9 cellular contexts compared by ENCODE assay signal in genomic region chr3:66469220-66469640, GRCh38. TPM values are rescaled to one million over a fixed set of nuclear protein-coding genes. Genes with fewer than 3 reads are reported as not detected.
DNase-seq lines count a peak whose midpoint lies in the region; ATAC-seq and TF ChIP-seq lines count a peak whose summit lies in the region.
"Had no signal": no experiment of that assay in that cellular context is flagged by ENCODE, and none has a peak within 500 bp of the region (broad histone marks: within the 10 kb centered on the region; RNA-seq: fewer than 3 reads in every experiment).

No MANE protein-coding gene starts in this region.

- no peaks in the 10 kb centered on the region for H4K20me1 ChIP-seq in OCI-LY3 (ENCODE audit: insufficient read depth, low read length)

- peaks cover 10% of the 10 kb centered on the region for H3K9me3 ChIP-seq in OCI-LY3 (ENCODE audit: insufficient read depth, low read length)

- intact Hi-C loops in MCF 10A (cut with micrococcal nuclease), result no loop called here

- peak overlapping the region; percentile 69 for H3K9ac ChIP-seq in OCI-LY3 (ENCODE audit: low read length)

- TF ChIP-seq CTCF in OCI-LY3 (IDR thresholded peaks at IDR 0.05; ENCODE audit: low read depth, low read length), result no peak
- TF ChIP-seq CTCF in MCF 10A (IDR thresholded peaks at IDR 0.05; ENCODE audit: unreplicated experiment), result no peak

- H3K27ac Mint-ChIP-seq in activated T-cell treated with anti-CD3 and anti-CD28 coated beads, Interleukin-2, amount 50 U/mL, for 72 hours, result peak overlapping the region; percentile 95
- peak overlapping the region; percentile 89 for H3K27ac Mint-ChIP-seq in stimulated activated naive CD8-positive, alpha-beta T cell treated with anti-CD3 and anti-CD28 coated beads, Interleukin-15, Interleukin-2, amounts not matched to agents 100 ng/mL and 50 ng/mL, for 24 hours
- no peak overlapping the region for H3K27ac Mint-ChIP-seq in MCF 10A (ENCODE audit: low read depth, unreplicated experiment)

- peaks cover 71% of the 10 kb centered on the region for H3K4me1 ChIP-seq in OCI-LY3 (ENCODE audit: low read length)

- H3K27me3 ChIP-seq in OCI-LY3 (ENCODE audit: low read depth, low read length), result no peaks in the 10 kb centered on the region

- H3K4me1 Mint-ChIP-seq in activated T-cell treated with anti-CD3 and anti-CD28 coated beads, Interleukin-2, amount 50 U/mL, for 72 hours (ENCODE audit: low read depth), result peaks cover 37% of the 10 kb centered on the region
- peaks cover 37% of the 10 kb centered on the region for H3K4me1 Mint-ChIP-seq in stimulated activated naive CD8-positive, alpha-beta T cell treated with anti-CD3 and anti-CD28 coated beads, Interleukin-15, Interleukin-2, amounts not matched to agents 100 ng/mL and 50 ng/mL, for 24 hours (ENCODE audit: low read depth)
- peaks cover 8% of the 10 kb centered on the region for H3K4me1 Mint-ChIP-seq in MCF 10A (ENCODE audit: insufficient read depth, unreplicated experiment)

- peaks cover 0 to 4% of the 10 kb centered on the region in 2 donors for H3K36me3 Mint-ChIP-seq in activated T-cell treated with anti-CD3 and anti-CD28 coated beads, Interleukin-2, amount 50 U/mL, for 72 hours (ENCODE audit: insufficient read depth in 2 of 2)
- H3K36me3 Mint-ChIP-seq in stimulated activated naive CD8-positive, alpha-beta T cell treated with anti-CD3 and anti-CD28 coated beads, Interleukin-15, Interleukin-2, amounts not matched to agents 100 ng/mL and 50 ng/mL, for 24 hours (ENCODE audit: low read depth), result peaks cover 18% of the 10 kb centered on the region
- no peaks in the 10 kb centered on the region for H3K36me3 Mint-ChIP-seq in MCF 10A (ENCODE audit: insufficient read depth, unreplicated experiment)

- peaks cover 0 to 3% of the 10 kb centered on the region in 2 donors for H3K9me3 Mint-ChIP-seq in activated T-cell treated with anti-CD3 and anti-CD28 coated beads, Interleukin-2, amount 50 U/mL, for 72 hours
- peaks cover 4% of the 10 kb centered on the region for H3K9me3 Mint-ChIP-seq in stimulated activated naive CD8-positive, alpha-beta T cell treated with anti-CD3 and anti-CD28 coated beads, Interleukin-15, Interleukin-2, amounts not matched to agents 100 ng/mL and 50 ng/mL, for 24 hours
- H3K9me3 Mint-ChIP-seq in MCF 10A (ENCODE audit: unreplicated experiment), result no peaks in the 10 kb centered on the region

- CTCF ChIA-PET in MCF 10A (lab: Yijun Ruan, JAX), result interaction anchor here (0.9 to 2.4 kb wide), 3 partner anchors 8 to 62 kb away, joined by 3 to 7 read pairs (median 3); no protein-coding TSS in a partner anchor

- POLR2A ChIA-PET in MCF 10A (lab: Yijun Ruan, JAX), result interaction anchor here (1.6 to 2.0 kb wide), 2 partner anchors 16 to 20 kb away, joined by 6 read pairs; no protein-coding TSS in a partner anchor

- H3K27ac ChIP-seq in OCI-LY3 (ENCODE audit: low read length), result peak overlapping the region; percentile 92
- H3K27ac ChIP-seq: coronary artery had no signal

- H2AFZ ChIP-seq in OCI-LY3 (ENCODE audit: low read depth, low read length), result no peak overlapping the region

- peak; percentile 45 to 62 for ATAC-seq in activated T-cell treated with anti-CD3 and anti-CD28 coated beads, Interleukin-2, amount 50 U/mL, for 72 hours (replicated peaks in 1 of 2)
- ATAC-seq in HG02763 (IDR thresholded peaks at IDR 0.05; ENCODE audit: unreplicated experiment), result peak; percentile 44

- peak overlapping the region; percentile 90 for H3K4me2 ChIP-seq in OCI-LY3 (ENCODE audit: low read length)

- peak overlapping the region; percentile 25 to 89 for H3K4me3 Mint-ChIP-seq in activated T-cell treated with anti-CD3 and anti-CD28 coated beads, Interleukin-2, amount 50 U/mL, for 72 hours
- peak overlapping the region; percentile 65 for H3K4me3 Mint-ChIP-seq in stimulated activated naive CD8-positive, alpha-beta T cell treated with anti-CD3 and anti-CD28 coated beads, Interleukin-15, Interleukin-2, amounts not matched to agents 100 ng/mL and 50 ng/mL, for 24 hours
- H3K4me3 Mint-ChIP-seq in MCF 10A (ENCODE audit: unreplicated experiment), result no peak overlapping the region

- peaks cover 80% of the 10 kb centered on the region for H3K79me2 ChIP-seq in OCI-LY3 (ENCODE audit: low read length)

- peaks cover 22% of the 10 kb centered on the region for H3K36me3 ChIP-seq in OCI-LY3 (replicated peaks; ENCODE audit: low read depth, low read length)

- H3K4me3 ChIP-seq in OCI-LY3 (ENCODE audit: low read length), result peak overlapping the region; percentile 73
- H3K4me3 ChIP-seq: coronary artery had no signal

- peaks cover 6% of the 10 kb centered on the region for H3K27me3 Mint-ChIP-seq in activated T-cell treated with anti-CD3 and anti-CD28 coated beads, Interleukin-2, amount 50 U/mL, for 72 hours (ENCODE audit: low read depth)
- peaks cover 4% of the 10 kb centered on the region for H3K27me3 Mint-ChIP-seq in stimulated activated naive CD8-positive, alpha-beta T cell treated with anti-CD3 and anti-CD28 coated beads, Interleukin-15, Interleukin-2, amounts not matched to agents 100 ng/mL and 50 ng/mL, for 24 hours
- no peaks in the 10 kb centered on the region for H3K27me3 Mint-ChIP-seq in MCF 10A (ENCODE audit: insufficient read depth, unreplicated experiment)

- no TSS peak for BruUV-seq in MCF 10A (replicated peaks; lab: Mats Ljungman, UMichigan)

- no peak for DNase-seq in activated T-cell treated with anti-CD3 and anti-CD28 coated beads, Interleukin-2, amount 50 U/mL, for 72 hours
- DNase-seq in activated T-cell treated with anti-CD3 and anti-CD28 coated beads, Interleukin-2, amount 50 U/mL, for 48 hours, result no peak
- DNase-seq in NCI-H128 (lab: John Stamatoyannopoulos, UW; ENCODE audit: unreplicated experiment) (no peak), GM19238 (ENCODE audit: insufficient read length, low spot score) (no peak), MCF 10A (ENCODE audit: unreplicated experiment) (no peak)

RNA-seq across cellular contexts. Expression of gene LRIG1, which starts 31.6 kb away (rescaled TPM):
- 10 to 100 TPM; 21.6 to 44.8 TPM for total RNA-seq in activated T-cell treated with anti-CD3 and anti-CD28 coated beads, Interleukin-2, amount 50 U/mL, for 72 hours
- 15.2 and 17.2 TPM in 2 replicates for total RNA-seq in MCF 10A (2022)
